Comparison of ENCODE assay signal across 1 cellular context in the genomic region with DNA sequence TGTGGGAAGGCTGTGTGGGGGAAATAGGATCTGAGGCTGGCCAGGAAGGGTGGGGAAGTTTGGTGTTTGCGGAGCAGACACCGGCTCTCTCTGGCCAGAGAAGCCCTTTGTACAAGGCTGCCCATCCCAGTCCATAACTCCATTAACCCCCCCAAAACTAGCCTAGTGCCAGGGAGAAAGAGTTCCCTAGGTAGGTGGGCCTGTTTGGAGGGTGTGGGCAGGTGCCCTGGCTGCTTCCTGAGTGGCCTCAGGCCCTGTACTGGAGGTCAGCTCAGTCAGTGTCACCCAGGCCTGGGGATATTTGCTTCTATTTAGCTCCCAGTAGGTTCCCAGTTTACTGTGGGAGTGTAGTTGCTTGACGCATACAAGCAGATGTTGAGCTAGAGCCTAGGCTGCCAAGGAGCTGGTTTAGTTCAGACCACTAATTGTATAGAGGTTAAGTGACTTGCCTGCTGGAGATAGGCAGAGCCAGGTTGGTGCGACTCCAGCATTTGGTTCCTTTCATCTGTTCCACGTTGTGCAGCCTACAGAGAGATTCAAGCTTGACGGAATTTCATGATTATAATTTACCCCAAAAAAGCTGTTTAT.
TF ChIP-seq lines count a peak whose summit lies in the region.

No MANE protein-coding gene starts in this region.

TF ChIP-seq in HepG2, 621 proteins besides CTCF, POLR2A, EP300 and RAD21 (continued from another document):
- TF ChIP-seq, protein P1, sequence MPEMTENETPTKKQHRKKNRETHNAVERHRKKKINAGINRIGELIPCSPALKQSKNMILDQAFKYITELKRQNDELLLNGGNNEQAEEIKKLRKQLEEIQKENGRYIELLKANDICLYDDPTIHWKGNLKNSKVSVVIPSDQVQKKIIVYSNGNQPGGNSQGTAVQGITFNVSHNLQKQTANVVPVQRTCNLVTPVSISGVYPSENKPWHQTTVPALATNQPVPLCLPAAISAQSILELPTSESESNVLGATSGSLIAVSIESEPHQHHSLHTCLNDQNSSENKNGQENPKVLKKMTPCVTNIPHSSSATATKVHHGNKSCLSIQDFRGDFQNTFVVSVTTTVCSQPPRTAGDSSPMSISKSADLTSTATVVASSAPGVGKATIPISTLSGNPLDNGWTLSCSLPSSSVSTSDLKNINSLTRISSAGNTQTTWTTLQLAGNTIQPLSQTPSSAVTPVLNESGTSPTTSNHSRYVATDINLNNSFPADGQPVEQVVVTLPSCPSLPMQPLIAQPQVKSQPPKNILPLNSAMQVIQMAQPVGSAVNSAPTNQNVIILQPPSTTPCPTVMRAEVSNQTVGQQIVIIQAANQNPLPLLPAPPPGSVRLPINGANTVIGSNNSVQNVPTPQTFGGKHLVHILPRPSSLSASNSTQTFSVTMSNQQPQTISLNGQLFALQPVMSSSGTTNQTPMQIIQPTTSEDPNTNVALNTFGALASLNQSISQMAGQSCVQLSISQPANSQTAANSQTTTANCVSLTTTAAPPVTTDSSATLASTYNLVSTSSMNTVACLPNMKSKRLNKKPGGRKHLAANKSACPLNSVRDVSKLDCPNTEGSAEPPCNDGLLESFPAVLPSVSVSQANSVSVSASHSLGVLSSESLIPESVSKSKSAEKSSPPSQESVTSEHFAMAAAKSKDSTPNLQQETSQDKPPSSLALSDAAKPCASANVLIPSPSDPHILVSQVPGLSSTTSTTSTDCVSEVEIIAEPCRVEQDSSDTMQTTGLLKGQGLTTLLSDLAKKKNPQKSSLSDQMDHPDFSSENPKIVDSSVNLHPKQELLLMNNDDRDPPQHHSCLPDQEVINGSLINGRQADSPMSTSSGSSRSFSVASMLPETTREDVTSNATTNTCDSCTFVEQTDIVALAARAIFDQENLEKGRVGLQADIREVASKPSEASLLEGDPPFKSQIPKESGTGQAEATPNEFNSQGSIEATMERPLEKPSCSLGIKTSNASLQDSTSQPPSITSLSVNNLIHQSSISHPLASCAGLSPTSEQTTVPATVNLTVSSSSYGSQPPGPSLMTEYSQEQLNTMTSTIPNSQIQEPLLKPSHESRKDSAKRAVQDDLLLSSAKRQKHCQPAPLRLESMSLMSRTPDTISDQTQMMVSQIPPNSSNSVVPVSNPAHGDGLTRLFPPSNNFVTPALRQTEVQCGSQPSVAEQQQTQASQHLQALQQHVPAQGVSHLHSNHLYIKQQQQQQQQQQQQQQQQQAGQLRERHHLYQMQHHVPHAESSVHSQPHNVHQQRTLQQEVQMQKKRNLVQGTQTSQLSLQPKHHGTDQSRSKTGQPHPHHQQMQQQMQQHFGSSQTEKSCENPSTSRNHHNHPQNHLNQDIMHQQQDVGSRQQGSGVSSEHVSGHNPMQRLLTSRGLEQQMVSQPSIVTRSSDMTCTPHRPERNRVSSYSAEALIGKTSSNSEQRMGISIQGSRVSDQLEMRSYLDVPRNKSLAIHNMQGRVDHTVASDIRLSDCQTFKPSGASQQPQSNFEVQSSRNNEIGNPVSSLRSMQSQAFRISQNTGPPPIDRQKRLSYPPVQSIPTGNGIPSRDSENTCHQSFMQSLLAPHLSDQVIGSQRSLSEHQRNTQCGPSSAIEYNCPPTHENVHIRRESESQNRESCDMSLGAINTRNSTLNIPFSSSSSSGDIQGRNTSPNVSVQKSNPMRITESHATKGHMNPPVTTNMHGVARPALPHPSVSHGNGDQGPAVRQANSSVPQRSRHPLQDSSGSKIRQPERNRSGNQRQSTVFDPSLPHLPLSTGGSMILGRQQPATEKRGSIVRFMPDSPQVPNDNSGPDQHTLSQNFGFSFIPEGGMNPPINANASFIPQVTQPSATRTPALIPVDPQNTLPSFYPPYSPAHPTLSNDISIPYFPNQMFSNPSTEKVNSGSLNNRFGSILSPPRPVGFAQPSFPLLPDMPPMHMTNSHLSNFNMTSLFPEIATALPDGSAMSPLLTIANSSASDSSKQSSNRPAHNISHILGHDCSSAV (CRISPR knock-in tag; IDR thresholded peaks at IDR 0.05; ENCODE audit: borderline replicate concordance): no peak
- no peak for TF ChIP-seq POLR2AphosphoS2 (IDR thresholded peaks at IDR 0.05; ENCODE audit: low read depth, low read length)
- TF ChIP-seq ZNF547 (CRISPR knock-in tag; IDR thresholded peaks at IDR 0.05): 0 out of 2 replicates have a peak, but pooled peaks have one; percentile 53
- no peak for TF ChIP-seq STAT5B (CRISPR knock-in tag; IDR thresholded peaks at IDR 0.05)
- no peak for TF ChIP-seq ZNF317 (CRISPR knock-in tag; IDR thresholded peaks at IDR 0.05)
- TF ChIP-seq REXO4 (CRISPR knock-in tag; IDR thresholded peaks at IDR 0.05; ENCODE audit: borderline replicate concordance): no peak
- TF ChIP-seq PAX8 (CRISPR knock-in tag; IDR thresholded peaks at IDR 0.05; ENCODE audit: borderline replicate concordance): 0 out of 2 replicates have a peak, but pooled peaks have one; percentile 62
- TF ChIP-seq RBM22 (optimal IDR thresholded peaks at IDR 0.05; ENCODE audit: low read length): peak; percentile 58
- TF ChIP-seq ZNF772 (CRISPR knock-in tag; IDR thresholded peaks at IDR 0.05): no peak
- TF ChIP-seq, protein P2, sequence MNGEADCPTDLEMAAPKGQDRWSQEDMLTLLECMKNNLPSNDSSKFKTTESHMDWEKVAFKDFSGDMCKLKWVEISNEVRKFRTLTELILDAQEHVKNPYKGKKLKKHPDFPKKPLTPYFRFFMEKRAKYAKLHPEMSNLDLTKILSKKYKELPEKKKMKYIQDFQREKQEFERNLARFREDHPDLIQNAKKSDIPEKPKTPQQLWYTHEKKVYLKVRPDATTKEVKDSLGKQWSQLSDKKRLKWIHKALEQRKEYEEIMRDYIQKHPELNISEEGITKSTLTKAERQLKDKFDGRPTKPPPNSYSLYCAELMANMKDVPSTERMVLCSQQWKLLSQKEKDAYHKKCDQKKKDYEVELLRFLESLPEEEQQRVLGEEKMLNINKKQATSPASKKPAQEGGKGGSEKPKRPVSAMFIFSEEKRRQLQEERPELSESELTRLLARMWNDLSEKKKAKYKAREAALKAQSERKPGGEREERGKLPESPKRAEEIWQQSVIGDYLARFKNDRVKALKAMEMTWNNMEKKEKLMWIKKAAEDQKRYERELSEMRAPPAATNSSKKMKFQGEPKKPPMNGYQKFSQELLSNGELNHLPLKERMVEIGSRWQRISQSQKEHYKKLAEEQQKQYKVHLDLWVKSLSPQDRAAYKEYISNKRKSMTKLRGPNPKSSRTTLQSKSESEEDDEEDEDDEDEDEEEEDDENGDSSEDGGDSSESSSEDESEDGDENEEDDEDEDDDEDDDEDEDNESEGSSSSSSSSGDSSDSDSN (CRISPR knock-in tag; IDR thresholded peaks at IDR 0.05): 0 out of 2 replicates have a peak, but pooled peaks have one; percentile 20
- no peak for TF ChIP-seq ZNF383 (CRISPR knock-in tag; IDR thresholded peaks at IDR 0.05; ENCODE audit: borderline replicate concordance)
- TF ChIP-seq, protein P3, sequence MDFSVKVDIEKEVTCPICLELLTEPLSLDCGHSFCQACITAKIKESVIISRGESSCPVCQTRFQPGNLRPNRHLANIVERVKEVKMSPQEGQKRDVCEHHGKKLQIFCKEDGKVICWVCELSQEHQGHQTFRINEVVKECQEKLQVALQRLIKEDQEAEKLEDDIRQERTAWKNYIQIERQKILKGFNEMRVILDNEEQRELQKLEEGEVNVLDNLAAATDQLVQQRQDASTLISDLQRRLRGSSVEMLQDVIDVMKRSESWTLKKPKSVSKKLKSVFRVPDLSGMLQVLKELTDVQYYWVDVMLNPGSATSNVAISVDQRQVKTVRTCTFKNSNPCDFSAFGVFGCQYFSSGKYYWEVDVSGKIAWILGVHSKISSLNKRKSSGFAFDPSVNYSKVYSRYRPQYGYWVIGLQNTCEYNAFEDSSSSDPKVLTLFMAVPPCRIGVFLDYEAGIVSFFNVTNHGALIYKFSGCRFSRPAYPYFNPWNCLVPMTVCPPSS (IDR thresholded peaks at IDR 0.05): no peak
- no peak for TF ChIP-seq AGO2 (optimal IDR thresholded peaks at IDR 0.05; ENCODE audit: low read depth, low read length)
- TF ChIP-seq, protein P4, sequence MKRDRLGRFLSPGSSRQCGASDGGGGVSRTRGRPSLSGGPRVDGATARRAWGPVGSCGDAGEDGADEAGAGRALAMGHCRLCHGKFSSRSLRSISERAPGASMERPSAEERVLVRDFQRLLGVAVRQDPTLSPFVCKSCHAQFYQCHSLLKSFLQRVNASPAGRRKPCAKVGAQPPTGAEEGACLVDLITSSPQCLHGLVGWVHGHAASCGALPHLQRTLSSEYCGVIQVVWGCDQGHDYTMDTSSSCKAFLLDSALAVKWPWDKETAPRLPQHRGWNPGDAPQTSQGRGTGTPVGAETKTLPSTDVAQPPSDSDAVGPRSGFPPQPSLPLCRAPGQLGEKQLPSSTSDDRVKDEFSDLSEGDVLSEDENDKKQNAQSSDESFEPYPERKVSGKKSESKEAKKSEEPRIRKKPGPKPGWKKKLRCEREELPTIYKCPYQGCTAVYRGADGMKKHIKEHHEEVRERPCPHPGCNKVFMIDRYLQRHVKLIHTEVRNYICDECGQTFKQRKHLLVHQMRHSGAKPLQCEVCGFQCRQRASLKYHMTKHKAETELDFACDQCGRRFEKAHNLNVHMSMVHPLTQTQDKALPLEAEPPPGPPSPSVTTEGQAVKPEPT (CRISPR knock-in tag; IDR thresholded peaks at IDR 0.05; ENCODE audit: low read depth): 0 out of 2 replicates have a peak, but pooled peaks have one; percentile 50
- TF ChIP-seq, protein P5, sequence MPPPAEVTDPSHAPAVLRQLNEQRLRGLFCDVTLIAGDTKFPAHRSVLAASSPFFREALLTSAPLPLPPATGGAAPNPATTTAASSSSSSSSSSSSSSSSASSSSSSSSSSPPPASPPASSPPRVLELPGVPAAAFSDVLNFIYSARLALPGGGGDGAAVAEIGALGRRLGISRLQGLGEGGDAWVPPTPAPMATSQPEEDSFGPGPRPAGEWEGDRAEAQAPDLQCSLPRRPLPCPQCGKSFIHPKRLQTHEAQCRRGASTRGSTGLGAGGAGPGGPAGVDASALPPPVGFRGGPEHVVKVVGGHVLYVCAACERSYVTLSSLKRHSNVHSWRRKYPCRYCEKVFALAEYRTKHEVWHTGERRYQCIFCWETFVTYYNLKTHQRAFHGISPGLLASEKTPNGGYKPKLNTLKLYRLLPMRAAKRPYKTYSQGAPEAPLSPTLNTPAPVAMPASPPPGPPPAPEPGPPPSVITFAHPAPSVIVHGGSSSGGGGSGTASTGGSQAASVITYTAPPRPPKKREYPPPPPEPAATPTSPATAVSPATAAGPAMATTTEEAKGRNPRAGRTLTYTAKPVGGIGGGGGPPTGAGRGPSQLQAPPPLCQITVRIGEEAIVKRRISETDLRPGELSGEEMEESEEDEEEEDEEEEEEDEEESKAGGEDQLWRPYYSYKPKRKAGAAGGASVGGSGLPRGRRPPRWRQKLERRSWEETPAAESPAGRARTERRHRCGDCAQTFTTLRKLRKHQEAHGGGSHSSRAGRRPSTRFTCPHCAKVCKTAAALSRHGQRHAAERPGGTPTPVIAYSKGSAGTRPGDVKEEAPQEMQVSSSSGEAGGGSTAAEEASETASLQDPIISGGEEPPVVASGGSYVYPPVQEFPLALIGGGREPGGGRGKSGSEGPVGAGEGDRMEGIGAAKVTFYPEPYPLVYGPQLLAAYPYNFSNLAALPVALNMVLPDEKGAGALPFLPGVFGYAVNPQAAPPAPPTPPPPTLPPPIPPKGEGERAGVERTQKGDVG (CRISPR knock-in tag; IDR thresholded peaks at IDR 0.05; ENCODE audit: borderline replicate concordance): peak; percentile 64; the same call in 1 of the 2 replicates
- TF ChIP-seq ZNF567 (CRISPR knock-in tag; IDR thresholded peaks at IDR 0.05; ENCODE audit: borderline replicate concordance): 0 out of 2 replicates have a peak, but pooled peaks have one; percentile 64
- no peak for TF ChIP-seq KDM6A (CRISPR knock-in tag; IDR thresholded peaks at IDR 0.05; ENCODE audit: low read depth)
- peak; percentile 34; the same call in 1 of the 2 replicates for TF ChIP-seq BRD4 (CRISPR knock-in tag; IDR thresholded peaks at IDR 0.05)
- TF ChIP-seq ZBTB20 (CRISPR knock-in tag; IDR thresholded peaks at IDR 0.05; ENCODE audit: borderline replicate concordance, low read depth): no peak
- no peak for TF ChIP-seq NFATC3 (CRISPR knock-in tag; IDR thresholded peaks at IDR 0.05)
- TF ChIP-seq, protein P6, sequence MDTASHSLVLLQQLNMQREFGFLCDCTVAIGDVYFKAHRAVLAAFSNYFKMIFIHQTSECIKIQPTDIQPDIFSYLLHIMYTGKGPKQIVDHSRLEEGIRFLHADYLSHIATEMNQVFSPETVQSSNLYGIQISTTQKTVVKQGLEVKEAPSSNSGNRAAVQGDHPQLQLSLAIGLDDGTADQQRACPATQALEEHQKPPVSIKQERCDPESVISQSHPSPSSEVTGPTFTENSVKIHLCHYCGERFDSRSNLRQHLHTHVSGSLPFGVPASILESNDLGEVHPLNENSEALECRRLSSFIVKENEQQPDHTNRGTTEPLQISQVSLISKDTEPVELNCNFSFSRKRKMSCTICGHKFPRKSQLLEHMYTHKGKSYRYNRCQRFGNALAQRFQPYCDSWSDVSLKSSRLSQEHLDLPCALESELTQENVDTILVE (CRISPR knock-in tag; IDR thresholded peaks at IDR 0.05): no peak
- TF ChIP-seq, protein P7, sequence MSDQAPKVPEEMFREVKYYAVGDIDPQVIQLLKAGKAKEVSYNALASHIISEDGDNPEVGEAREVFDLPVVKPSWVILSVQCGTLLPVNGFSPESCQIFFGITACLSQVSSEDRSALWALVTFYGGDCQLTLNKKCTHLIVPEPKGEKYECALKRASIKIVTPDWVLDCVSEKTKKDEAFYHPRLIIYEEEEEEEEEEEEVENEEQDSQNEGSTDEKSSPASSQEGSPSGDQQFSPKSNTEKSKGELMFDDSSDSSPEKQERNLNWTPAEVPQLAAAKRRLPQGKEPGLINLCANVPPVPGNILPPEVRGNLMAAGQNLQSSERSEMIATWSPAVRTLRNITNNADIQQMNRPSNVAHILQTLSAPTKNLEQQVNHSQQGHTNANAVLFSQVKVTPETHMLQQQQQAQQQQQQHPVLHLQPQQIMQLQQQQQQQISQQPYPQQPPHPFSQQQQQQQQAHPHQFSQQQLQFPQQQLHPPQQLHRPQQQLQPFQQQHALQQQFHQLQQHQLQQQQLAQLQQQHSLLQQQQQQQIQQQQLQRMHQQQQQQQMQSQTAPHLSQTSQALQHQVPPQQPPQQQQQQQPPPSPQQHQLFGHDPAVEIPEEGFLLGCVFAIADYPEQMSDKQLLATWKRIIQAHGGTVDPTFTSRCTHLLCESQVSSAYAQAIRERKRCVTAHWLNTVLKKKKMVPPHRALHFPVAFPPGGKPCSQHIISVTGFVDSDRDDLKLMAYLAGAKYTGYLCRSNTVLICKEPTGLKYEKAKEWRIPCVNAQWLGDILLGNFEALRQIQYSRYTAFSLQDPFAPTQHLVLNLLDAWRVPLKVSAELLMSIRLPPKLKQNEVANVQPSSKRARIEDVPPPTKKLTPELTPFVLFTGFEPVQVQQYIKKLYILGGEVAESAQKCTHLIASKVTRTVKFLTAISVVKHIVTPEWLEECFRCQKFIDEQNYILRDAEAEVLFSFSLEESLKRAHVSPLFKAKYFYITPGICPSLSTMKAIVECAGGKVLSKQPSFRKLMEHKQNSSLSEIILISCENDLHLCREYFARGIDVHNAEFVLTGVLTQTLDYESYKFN (CRISPR knock-in tag; conservative IDR thresholded peaks at IDR 0.05): peak; percentile 29; the same call in 1 of the 2 replicates
